In the genomic region with DNA sequence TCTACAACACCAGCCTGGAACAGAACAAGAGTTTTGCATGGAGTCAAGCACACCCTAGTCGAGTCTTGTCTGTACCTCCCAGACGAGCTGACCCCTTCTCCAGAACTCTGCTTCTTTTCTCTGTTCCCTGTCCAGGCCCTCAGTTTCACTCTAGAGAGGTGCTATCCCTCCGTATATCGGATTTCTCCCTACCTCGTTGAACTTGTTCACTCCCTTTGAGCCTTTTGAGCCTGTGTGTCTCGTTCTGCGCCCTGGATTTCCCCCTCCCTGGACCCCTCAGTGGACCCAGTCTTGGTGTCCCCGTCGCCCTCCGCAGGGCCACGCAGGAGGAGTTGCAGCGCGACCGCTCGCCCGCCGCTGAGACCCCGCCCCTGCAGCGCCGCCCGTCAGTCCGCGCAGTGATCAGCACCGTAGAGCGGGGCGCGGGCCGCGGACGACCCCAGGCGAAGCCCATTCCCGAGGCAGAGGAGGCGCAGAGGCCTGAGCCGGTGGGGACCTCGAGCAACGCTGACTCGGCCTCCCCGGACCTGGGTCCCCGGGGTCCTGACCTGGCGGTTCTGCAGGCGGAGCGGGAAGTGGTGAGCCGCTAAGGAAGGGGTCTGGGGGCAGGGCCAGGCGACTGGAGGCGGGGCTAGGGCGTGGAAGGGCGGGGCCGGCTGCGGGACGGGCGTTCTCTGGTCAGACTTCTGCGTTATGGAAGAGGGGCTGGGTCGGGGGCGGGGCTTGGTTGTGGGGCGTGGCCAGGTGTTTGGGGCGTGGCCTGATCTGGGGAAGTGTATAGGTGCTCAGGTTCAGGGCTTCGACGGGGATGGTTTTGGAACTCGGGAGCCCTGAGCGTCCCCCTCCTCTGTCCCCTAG, we compare ENCODE assay signal across 8 cellular contexts. TPM values are rescaled to one million over a fixed set of nuclear protein-coding genes. Genes with fewer than 3 reads are reported as not detected.
DNase-seq lines count a peak whose midpoint lies in the region; ATAC-seq and TF ChIP-seq lines count a peak whose summit lies in the region.

No MANE protein-coding gene starts in this region.

- no peak overlapping the region for H3K4ac ChIP-seq in H9 (ENCODE audit: low read depth, low read length)

- H3K27ac ChIP-seq in H9 (ENCODE audit: insufficient read length, low read depth, low read length) (no peak overlapping the region), WERI-Rb-1 (peak overlapping the region; percentile 34), mammary epithelial cell (ENCODE audit: insufficient read depth, low read depth, low read length) (no peak overlapping the region)

- no peak for DNase-seq in Calu3
- peak; percentile 99 for DNase-seq in H9
- DNase-seq in NCI-H1930 (lab: John Stamatoyannopoulos, UW), result peak; percentile 84 to 88
- peak; percentile 95 for DNase-seq in WERI-Rb-1
- peak; percentile 51 for DNase-seq in mammary epithelial cell
- DNase-seq in left colon, result peak; percentile 91 to 94
- DNase-seq in stimulated activated CD4-positive, alpha-beta T cell treated with anti-CD3 and anti-CD28 coated beads, Interleukin-4, amount 100 ng/mL, for 24 hours, result peak; percentile 84
- DNase-seq in H4 (ENCODE audit: low spot score), result no peak

- peak overlapping the region; percentile 77 for H3K4me2 ChIP-seq in H9 (ENCODE audit: insufficient read depth, insufficient read length, low read length)
- H3K4me2 ChIP-seq in mammary epithelial cell (ENCODE audit: insufficient read depth, low read depth, low read length), result peak overlapping the region; percentile 99

- peak; percentile 78 for ATAC-seq in left colon

- H2BK20ac ChIP-seq in H9 (ENCODE audit: low read depth, low read length, poor library complexity, severe bottlenecking), result no peak overlapping the region

- H3K9me3 Mint-ChIP-seq in Calu3 (ENCODE audit: low read depth, unreplicated experiment) (no peaks in the 10 kb centered on the region), H9 (peaks cover 0 to 3% of the 10 kb centered on the region in 2 experiments; a peak in 1 of 5 replicates)

- H3K4me3 ChIP-seq in WERI-Rb-1 (ENCODE audit: low read depth, low read length) (peak overlapping the region; percentile 78), mammary epithelial cell (replicated peaks in 1 of 3; ENCODE audit: insufficient read depth in 1 of 3, low read depth in 2 of 3, low read length in 3 of 3) (peak overlapping the region; percentile 11 to 54 (median 45))

- H3K36me3 ChIP-seq in WERI-Rb-1, result no peaks in the 10 kb centered on the region
- H3K36me3 ChIP-seq in mammary epithelial cell (ENCODE audit: insufficient read depth, low read length), result no peaks in the 10 kb centered on the region

- no peak overlapping the region for H3K56ac ChIP-seq in H9 (ENCODE audit: insufficient read length, low read depth, low read length)

- H4K20me1 ChIP-seq in H9 (ENCODE audit: control insufficient read depth, insufficient read depth, insufficient read length) (no peaks in the 10 kb centered on the region), mammary epithelial cell (ENCODE audit: insufficient read depth, low read length) (no peaks in the 10 kb centered on the region)

- H3K27me3 ChIP-seq in H9 (ENCODE audit: insufficient read depth, low read length) (no peaks in the 10 kb centered on the region; the same call in 1 of the 2 replicates), WERI-Rb-1 (ENCODE audit: insufficient read depth, low read depth, severe bottlenecking) (peaks cover 4% of the 10 kb centered on the region), mammary epithelial cell (ENCODE audit: insufficient read depth, low read length) (no peaks in the 10 kb centered on the region)

- H3K79me2 ChIP-seq in H9 (ENCODE audit: insufficient read depth, low read length) (no peaks in the 10 kb centered on the region), mammary epithelial cell (ENCODE audit: insufficient read depth, low read length) (no peaks in the 10 kb centered on the region)

- intact Hi-C loops in Calu3 (cut with micrococcal nuclease; ENCODE audit: unreplicated experiment) (no loop called here), mammary epithelial cell (cut with micrococcal nuclease) (no loop called here), left colon (cut with DNase I, micrococcal nuclease) (no loop called here)

- no peak overlapping the region for H4K91ac ChIP-seq in H9 (ENCODE audit: insufficient read length, low read depth, low read length)

- CTCF ChIA-PET in Calu3 (lab: Charles Lee), result no interaction called here
- CTCF ChIA-PET in mammary epithelial cell (lab: Charles Lee; ENCODE audit: low non-redundant PET), result no interaction called here

- H3K14ac ChIP-seq in H9 (ENCODE audit: insufficient read depth, low read length), result no peak overlapping the region

- BruUV-seq in Calu3 (replicated peaks; lab: Mats Ljungman, UMichigan) (no TSS peak), mammary epithelial cell (replicated peaks; lab: Mats Ljungman, UMichigan) (no TSS peak)

- dilution Hi-C loops in mammary epithelial cell (cut with HindIII; ENCODE audit: low sequenced_read_pairs), result loop anchor here (5.0 kb wide), 1 partner anchor 91 kb away; no protein-coding TSS in a partner anchor

- H4K5ac ChIP-seq in H9 (ENCODE audit: insufficient read length, low read depth, low read length), result no peak overlapping the region

- no peak overlapping the region for H2AFZ ChIP-seq in H9 (ENCODE audit: low read length)
- H2AFZ ChIP-seq in mammary epithelial cell (ENCODE audit: low read depth, low read length), result peak overlapping the region; percentile 93

- peaks cover 19% of the 10 kb centered on the region for H3K4me1 Mint-ChIP-seq in Calu3 (ENCODE audit: low read depth, unreplicated experiment)
- H3K4me1 Mint-ChIP-seq in H9, result peaks cover 21 to 49% of the 10 kb centered on the region in 2 experiments

- TF ChIP-seq CTCF in Calu3 (IDR thresholded peaks at IDR 0.05; ENCODE audit: unreplicated experiment) (no peak), H9 (conservative IDR thresholded peaks at IDR 0.05) (no peak), WERI-Rb-1 (IDR thresholded peaks at IDR 0.05; ENCODE audit: low read depth, low read length) (no peak), mammary epithelial cell (conservative IDR thresholded peaks at IDR 0.05 in 1 of 2, IDR thresholded peaks at IDR 0.05 in 1 of 2; ENCODE audit: extremely low read depth in 1 of 2, insufficient read depth in 1 of 2, low read depth in 1 of 2, low read length in 2 of 2) (no peak)

- no peak overlapping the region for H2BK15ac ChIP-seq in H9 (ENCODE audit: low read depth, low read length)

- H3K4me3 Mint-ChIP-seq in Calu3 (ENCODE audit: low read depth, unreplicated experiment) (no peak overlapping the region), H9 (peak overlapping the region; percentile 73 to 87)

- H2BK5ac ChIP-seq in H9 (ENCODE audit: insufficient read length, low read length), result no peak overlapping the region

- H4K8ac ChIP-seq in H9 (replicated peaks; ENCODE audit: insufficient read length, low read depth, low read length), result no peak overlapping the region

- H3K9ac ChIP-seq in H9 (ENCODE audit: extremely low read depth, insufficient read length, low read length), result no peak overlapping the region
- H3K9ac ChIP-seq in mammary epithelial cell (ENCODE audit: insufficient read depth, low read length), result no peak overlapping the region

- no peak overlapping the region for H3K18ac ChIP-seq in H9 (ENCODE audit: insufficient read length, low read depth, low read length)

- WGBS in H9 (ENCODE audit: extremely low coverage, insufficient read length, low lambda C conversion rate), result no CpG with 5 or more reads among the region's 60 CpGs
- 12% methylated on average over 15 of the region's 60 CpGs for WGBS in mammary epithelial cell (ENCODE audit: low coverage, missing lambda C conversion rate)

- H3K4me1 ChIP-seq in H9 (ENCODE audit: insufficient read depth, low read length) (peaks cover 4% of the 10 kb centered on the region; the same call in 1 of the 2 replicates), mammary epithelial cell (ENCODE audit: insufficient read depth, low read length) (peaks cover 21% of the 10 kb centered on the region)

- H3T11ph ChIP-seq in H9 (ENCODE audit: low read length), result no peak overlapping the region

- no peak overlapping the region for H2BK12ac ChIP-seq in H9 (ENCODE audit: insufficient read length, low read depth, low read length)

- H3K9me3 ChIP-seq in H9 (ENCODE audit: control insufficient read depth, low read depth, low read length), result no peaks in the 10 kb centered on the region
- no peaks in the 10 kb centered on the region for H3K9me3 ChIP-seq in WERI-Rb-1 (ENCODE audit: severe bottlenecking)
- H3K9me3 ChIP-seq in mammary epithelial cell (replicated peaks; ENCODE audit: insufficient read depth, low read length), result peaks cover 3% of the 10 kb centered on the region

- no peak overlapping the region for H3K23ac ChIP-seq in H9 (ENCODE audit: insufficient read length, low read depth, low read length)

- no peak overlapping the region for H2BK120ac ChIP-seq in H9 (ENCODE audit: low read depth, low read length, poor library complexity, severe bottlenecking)

- H3K79me1 ChIP-seq in H9 (ENCODE audit: insufficient read depth, low read depth, low read length, poor library complexity, severe bottlenecking), result no peaks in the 10 kb centered on the region

- H3K36me3 Mint-ChIP-seq in Calu3 (ENCODE audit: insufficient read depth, unreplicated experiment) (peaks cover 75% of the 10 kb centered on the region), H9 (ENCODE audit: insufficient read depth in 1 of 3, low read depth in 3 of 3) (peaks cover 7 to 11% (median 10%) of the 10 kb centered on the region in 3 experiments)

- H3K23me2 ChIP-seq in H9 (ENCODE audit: insufficient read length, low read depth, low read length, poor library complexity, severe bottlenecking), result peaks cover 22% of the 10 kb centered on the region

- no peak overlapping the region for H2AK5ac ChIP-seq in H9 (ENCODE audit: insufficient read length, low read length)

- H3K27me3 Mint-ChIP-seq in Calu3 (ENCODE audit: unreplicated experiment) (no peaks in the 10 kb centered on the region), H9 (ENCODE audit: low read depth) (peaks cover 67% of the 10 kb centered on the region)

- H3K27ac Mint-ChIP-seq in Calu3 (ENCODE audit: unreplicated experiment) (peak overlapping the region; percentile 58), H9 (peak overlapping the region in 2 of 3 experiments; percentile 76 to 89; a peak in 3 of 7 replicates)

- in situ Hi-C loops in mammary epithelial cell (cut with MboI; ENCODE audit: low sequenced_read_pairs in 2 of 2), result no loop called here

RNA-seq across cellular contexts. Expression of gene EPS8L1, which starts 5.5 kb away (rescaled TPM):
- 97.3 and 147 TPM in 2 replicates for total RNA-seq in Calu3 (2022)
- 21.2 and 24.0 TPM in 2 replicates for total RNA-seq in H9 (2021)
- total RNA-seq in mammary epithelial cell, result 10 to 100 TPM; 63.7 to 68.3 TPM
- polyA plus RNA-seq in mammary epithelial cell, result 29.8 TPM
- 23.0 TPM for polyA minus RNA-seq in mammary epithelial cell
- 10 to 100 TPM; 42.1 to 75.9 TPM for total RNA-seq in left colon
- total RNA-seq in H4 (2014; rRNA removed; shearing (Covaris generic)), result 2.2 and 4.3 TPM in 2 replicates

RNA-seq across cellular contexts. Expression of gene RDH13, which starts 18.2 kb away (rescaled TPM):
- total RNA-seq in Calu3 (2022) (50.1 and 54.5 TPM in 2 replicates), H9 (2021) (21.1 and 21.5 TPM in 2 replicates), mammary epithelial cell (10 to 100 TPM; 18.0 to 19.8 TPM), left colon (10 to 100 TPM; 50.5 to 69.3 TPM)
- polyA plus RNA-seq in mammary epithelial cell, result 17.0 TPM
- 20.5 TPM for polyA minus RNA-seq in mammary epithelial cell
- total RNA-seq in H4 (2014; rRNA removed; shearing (Covaris generic)), result 18.1 and 43.0 TPM in 2 replicates

RNA-seq across cellular contexts. Expression of gene PPP1R12C, which starts 36.3 kb away (rescaled TPM):
- total RNA-seq in Calu3 (2022) (140 and 151 TPM in 2 replicates), H9 (2021) (79.9 and 87.7 TPM in 2 replicates), mammary epithelial cell (10 to 100 TPM; 29.8 to 74.8 TPM), left colon (100 to 1,000 TPM; 102 to 118 TPM)
- polyA plus RNA-seq in mammary epithelial cell, result 27.5 TPM
- polyA minus RNA-seq in mammary epithelial cell, result 6.7 TPM
- total RNA-seq in H4 (2014; rRNA removed; shearing (Covaris generic)), result 18.0 and 26.4 TPM in 2 replicates

RNA-seq across cellular contexts. Expression of gene GP6, which starts 43.1 kb away (rescaled TPM):
- 1.3 and 1.9 TPM in 2 replicates for total RNA-seq in Calu3 (2022)
- total RNA-seq in H9 (2021), result 0.15 and 0.53 TPM in 2 replicates
- total RNA-seq in mammary epithelial cell, result under 1 TPM in 1 of 2 donors, not detected in 1; 0.17 TPM
- polyA plus RNA-seq in mammary epithelial cell, result 0.03 TPM
- not detected for polyA minus RNA-seq in mammary epithelial cell
- total RNA-seq in left colon, result under 1 TPM; 0.28 to 0.49 TPM
- total RNA-seq in H4 (2014; rRNA removed; shearing (Covaris generic)), result not detected in 2 replicates

Comparison
In these comparisons a context has a peak if more than half of its experiments do, and no peak if none do; other contexts are left out.
1. DNase-seq: peak in H9 (single experiment), NCI-H1930 (2 of 2), WERI-Rb-1 (single experiment), mammary epithelial cell (single experiment), left colon (2 of 2) and stimulated activated CD4-positive, alpha-beta T cell treated with anti-CD3 and anti-CD28 coated beads, Interleukin-4, amount 100 ng/mL, for 24 hours (single experiment); none in Calu3 (single experiment) and H4 (single experiment).